28 cellular contexts compared by ENCODE assay signal in genomic region chr12:69645031-69645430, GRCh38. TPM values are rescaled to one million over a fixed set of nuclear protein-coding genes. Genes with fewer than 3 reads are reported as not detected.
DNase-seq lines count a peak whose midpoint lies in the region; ATAC-seq and TF ChIP-seq lines count a peak whose summit lies in the region.
"Had no signal": no experiment of that assay in that cellular context is flagged by ENCODE, and none has a peak within 500 bp of the region (broad histone marks: within the 10 kb centered on the region; RNA-seq: fewer than 3 reads in every experiment).

No MANE protein-coding gene starts in this region.

- no peak overlapping the region for H3K4me3 ChIP-seq in mammary epithelial cell (replicated peaks in 1 of 3; ENCODE audit: insufficient read depth in 1 of 3, low read depth in 2 of 3, low read length in 3 of 3)
- H3K4me3 ChIP-seq: BLaER1 treated with 17β-estradiol and CSF1 and Interleukin-3, amounts not matched to agents 10 nM and 100 nM; GM12878 had no signal

- no peak for TF ChIP-seq CTCF in mammary epithelial cell (conservative IDR thresholded peaks at IDR 0.05 in 1 of 2, IDR thresholded peaks at IDR 0.05 in 1 of 2; ENCODE audit: extremely low read depth in 1 of 2, insufficient read depth in 1 of 2, low read depth in 1 of 2, low read length in 2 of 2)
- TF ChIP-seq CTCF in MCF 10A (IDR thresholded peaks at IDR 0.05; ENCODE audit: unreplicated experiment) = no peak

- no peaks in the 10 kb centered on the region for H3K9me3 ChIP-seq in mammary epithelial cell (replicated peaks; ENCODE audit: insufficient read depth, low read length)
- H3K9me3 ChIP-seq: BLaER1 treated with 17β-estradiol and CSF1 and Interleukin-3, amounts not matched to agents 10 nM and 100 nM; SK-N-SH had no signal

- peak; percentile 74 for ATAC-seq in sciatic nerve
- ATAC-seq: GM12878, PC-3 had no signal

- H3K9me3 Mint-ChIP-seq in MCF 10A (ENCODE audit: unreplicated experiment) = no peaks in the 10 kb centered on the region
- H3K9me3 Mint-ChIP-seq: CD4-positive, alpha-beta memory T cell had no signal

- intact Hi-C loops in mammary epithelial cell (cut with micrococcal nuclease) = no loop called here
- intact Hi-C loops in MCF 10A (cut with micrococcal nuclease) = no loop called here
- intact Hi-C loops in sciatic nerve (cut with DNase I) = no loop called here
- intact Hi-C loops in head of caudate nucleus (cut with DNase I) = no loop called here

- WGBS in mammary epithelial cell (ENCODE audit: low coverage, missing lambda C conversion rate) = 40% methylated on average over 2 of the region's 2 CpGs

- no peak overlapping the region for H3K4me3 Mint-ChIP-seq in MCF 10A (ENCODE audit: unreplicated experiment)
- H3K4me3 Mint-ChIP-seq: CD4-positive, alpha-beta memory T cell had no signal

- H3K79me2 ChIP-seq in mammary epithelial cell (ENCODE audit: insufficient read depth, low read length) = no peaks in the 10 kb centered on the region

- H3K27ac ChIP-seq in mammary epithelial cell (ENCODE audit: insufficient read depth, low read depth, low read length) = no peak overlapping the region
- H3K27ac ChIP-seq: 22Rv1; BLaER1 treated with 17β-estradiol and CSF1 and Interleukin-3, amounts not matched to agents 10 nM and 100 nM; HL-60 had no signal

- CTCF ChIA-PET in mammary epithelial cell (lab: Charles Lee; ENCODE audit: low non-redundant PET) (no interaction called here), MCF 10A (lab: Yijun Ruan, JAX) (interaction anchor here (0.6 to 1.2 kb wide), 4 partner anchors 82 to 288 kb away, joined by 3 to 5 read pairs (median 4); no protein-coding TSS in a partner anchor)

- POLR2A ChIA-PET in MCF 10A (lab: Yijun Ruan, JAX) = no interaction called here

- H3K36me3 ChIP-seq in mammary epithelial cell (ENCODE audit: insufficient read depth, low read length) = no peaks in the 10 kb centered on the region
- H3K36me3 ChIP-seq: BLaER1 treated with 17β-estradiol and CSF1 and Interleukin-3, amounts not matched to agents 10 nM and 100 nM had no signal

- no peaks in the 10 kb centered on the region for H3K27me3 Mint-ChIP-seq in MCF 10A (ENCODE audit: insufficient read depth, unreplicated experiment)

- no peaks in the 10 kb centered on the region for H3K36me3 Mint-ChIP-seq in MCF 10A (ENCODE audit: insufficient read depth, unreplicated experiment)
- H3K36me3 Mint-ChIP-seq: CD4-positive, alpha-beta memory T cell had no signal

- BruUV-seq in mammary epithelial cell (replicated peaks; lab: Mats Ljungman, UMichigan) = no TSS peak
- BruUV-seq in MCF 10A (replicated peaks; lab: Mats Ljungman, UMichigan) = no TSS peak

- H3K27me3 ChIP-seq in mammary epithelial cell (ENCODE audit: insufficient read depth, low read length) = no peaks in the 10 kb centered on the region
- H3K27me3 ChIP-seq: BLaER1 treated with 17β-estradiol and CSF1 and Interleukin-3, amounts not matched to agents 10 nM and 100 nM had no signal

- DNase-seq in mammary epithelial cell (peak; percentile 13), MCF 10A (ENCODE audit: unreplicated experiment) (no peak), fibroblast of gingiva (ENCODE audit: low read depth) (peak; percentile 56), sciatic nerve (ENCODE audit: low spot score) (no peak), C1 segment of cervical spinal cord (lab: John Stamatoyannopoulos, UW) (no peak), head of caudate nucleus (no peak)
- DNase-seq in stimulated activated CD4-positive, alpha-beta T cell treated with anti-CD3 and anti-CD28 coated beads, Interleukin-15, amount 100 ng/mL, for 24 hours = no peak
- DNase-seq: AML-193; CD4-positive, alpha-beta memory T cell; COR-L47; DMS53; Karpas-422; NCI-H1105 treated with DMSO at 0.1 percent for 48 hours; NCI-H146; NCI-H2029; NCI-H446; NCI-H526; NCI-H82; NK-92 treated with Interleukin-12 subunit alpha and Interleukin-12 subunit beta, amount 100 ng/mL, for 24 hours; PC-3; SK-N-SH had no signal

- no peaks in the 10 kb centered on the region for H4K20me1 ChIP-seq in mammary epithelial cell (ENCODE audit: insufficient read depth, low read length)
- H4K20me1 ChIP-seq: BLaER1 treated with 17β-estradiol and CSF1 and Interleukin-3, amounts not matched to agents 10 nM and 100 nM had no signal

- no peak overlapping the region for H2AFZ ChIP-seq in mammary epithelial cell (ENCODE audit: low read depth, low read length)

- dilution Hi-C loops in mammary epithelial cell (cut with HindIII; ENCODE audit: low sequenced_read_pairs) = no loop called here

- in situ Hi-C loops in mammary epithelial cell (cut with MboI; ENCODE audit: low sequenced_read_pairs in 2 of 2) = no loop called here

- no peaks in the 10 kb centered on the region for H3K4me1 ChIP-seq in mammary epithelial cell (ENCODE audit: insufficient read depth, low read length)

- H3K27ac Mint-ChIP-seq in MCF 10A (ENCODE audit: low read depth, unreplicated experiment) = no peak overlapping the region
- H3K27ac Mint-ChIP-seq: CD4-positive, alpha-beta memory T cell had no signal

- no peaks in the 10 kb centered on the region for H3K4me1 Mint-ChIP-seq in MCF 10A (ENCODE audit: insufficient read depth, unreplicated experiment)
- H3K4me1 Mint-ChIP-seq: CD4-positive, alpha-beta memory T cell had no signal

- no peak overlapping the region for H3K4me2 ChIP-seq in mammary epithelial cell (ENCODE audit: insufficient read depth, low read depth, low read length)
- H3K4me2 ChIP-seq: BLaER1 treated with 17β-estradiol and CSF1 and Interleukin-3, amounts not matched to agents 10 nM and 100 nM; SK-N-SH had no signal

- H3K9ac ChIP-seq in mammary epithelial cell (ENCODE audit: insufficient read depth, low read length) = no peak overlapping the region
- H3K9ac ChIP-seq: BLaER1 treated with 17β-estradiol and CSF1 and Interleukin-3, amounts not matched to agents 10 nM and 100 nM; SK-N-SH had no signal

RNA-seq across cellular contexts. Expression of gene LRRC10, which starts 34.3 kb away (rescaled TPM):
- not detected for total RNA-seq in mammary epithelial cell
- polyA plus RNA-seq in mammary epithelial cell = not detected
- polyA minus RNA-seq in mammary epithelial cell = not detected
- not detected in 2 replicates for total RNA-seq in MCF 10A (2022)
- total RNA-seq in sciatic nerve = not detected
- total RNA-seq: CD4-positive, alpha-beta memory T cell; Daoy; GM12878; H4; M059J; PC-3 had no signal
- polyA plus RNA-seq: CD4-positive, alpha-beta memory T cell; GM12878; SK-N-SH had no signal

RNA-seq across cellular contexts. Expression of gene BEST3, which starts 54.1 kb away (rescaled TPM):
- total RNA-seq in mammary epithelial cell (under 1 TPM; under 0.01 to 0.09 TPM), MCF 10A (2022) (0.56 TPM in 1 of 2 replicates, not detected in the other), sciatic nerve (not detected)
- 0.06 TPM for polyA plus RNA-seq in mammary epithelial cell
- polyA minus RNA-seq in mammary epithelial cell = 0.57 TPM
- total RNA-seq: CD4-positive, alpha-beta memory T cell; GM12878; H4 had no signal
- polyA plus RNA-seq: CD4-positive, alpha-beta memory T cell; GM12878 had no signal

RNA-seq across cellular contexts. Expression of gene CCT2, which starts 59.8 kb away (rescaled TPM):
- 100 to 1,000 TPM; 208 to 237 TPM for total RNA-seq in mammary epithelial cell
- 283 TPM for polyA plus RNA-seq in mammary epithelial cell
- 195 TPM for polyA minus RNA-seq in mammary epithelial cell
- total RNA-seq in MCF 10A (2022) = 161 and 212 TPM in 2 replicates
- 110 TPM for total RNA-seq in sciatic nerve

Comparison
In these comparisons a context has a peak if more than half of its experiments do, and no peak if none do; other contexts are left out.
1. DNase-seq: peak in mammary epithelial cell (single experiment) and fibroblast of gingiva (single experiment); none in MCF 10A (single experiment), sciatic nerve (single experiment), C1 segment of cervical spinal cord (0 of 14), head of caudate nucleus (0 of 42) and stimulated activated CD4-positive, alpha-beta T cell treated with anti-CD3 and anti-CD28 coated beads, Interleukin-15, amount 100 ng/mL, for 24 hours (single experiment).